ENCODE assay signal across 21 cellular contexts in the genomic region with DNA sequence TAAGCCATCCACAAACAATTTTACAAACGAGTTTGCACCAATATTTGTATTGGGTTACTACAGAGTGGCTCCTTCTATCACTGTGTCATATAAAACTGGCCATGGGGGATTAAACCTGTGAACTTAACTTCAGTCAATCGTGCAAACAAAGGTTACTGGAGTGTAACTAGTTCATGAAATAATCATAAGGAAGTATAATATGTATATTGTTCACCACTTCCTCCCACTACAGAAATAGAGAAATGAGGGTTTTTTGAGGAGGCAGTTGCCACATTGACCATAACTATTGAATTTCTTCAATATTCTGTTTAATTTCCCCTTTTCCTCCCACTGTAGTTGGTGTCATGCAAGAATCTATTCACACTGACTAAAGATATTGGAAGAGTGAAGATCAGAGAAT. TPM values are rescaled to one million over a fixed set of nuclear protein-coding genes. Genes with fewer than 3 reads are reported as not detected.
DNase-seq lines count a peak whose midpoint lies in the region; ATAC-seq, FAIRE-seq and TF ChIP-seq lines count a peak whose summit lies in the region.
"Had no signal": no experiment of that assay in that cellular context is flagged by ENCODE, and none has a peak within 500 bp of the region (broad histone marks: within the 10 kb centered on the region; RNA-seq: fewer than 3 reads in every experiment).

A gene with protein sequence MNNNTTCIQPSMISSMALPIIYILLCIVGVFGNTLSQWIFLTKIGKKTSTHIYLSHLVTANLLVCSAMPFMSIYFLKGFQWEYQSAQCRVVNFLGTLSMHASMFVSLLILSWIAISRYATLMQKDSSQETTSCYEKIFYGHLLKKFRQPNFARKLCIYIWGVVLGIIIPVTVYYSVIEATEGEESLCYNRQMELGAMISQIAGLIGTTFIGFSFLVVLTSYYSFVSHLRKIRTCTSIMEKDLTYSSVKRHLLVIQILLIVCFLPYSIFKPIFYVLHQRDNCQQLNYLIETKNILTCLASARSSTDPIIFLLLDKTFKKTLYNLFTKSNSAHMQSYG (plus strand): TSS at position 361 of the 400 bp plus-strand sequence. CDS start 2,846 bp downstream, outside the sequence.

- no peak for TF ChIP-seq POLR2A in GM12878 (IDR thresholded peaks at IDR 0.05; ENCODE audit: low read depth, low read length)

- in situ Hi-C loops in KBM-7 (cut with MboI; ENCODE audit: low pct_unique_long_range_greater_than_20kb, low sequenced_read_pairs): no loop called here
- in situ Hi-C loops in GM12878 (cut with MboI): no loop called here

- peaks cover 63% of the 10 kb centered on the region for H3K4me1 ChIP-seq in OCI-LY7 (ENCODE audit: insufficient read depth, low read length, poor library complexity, severe bottlenecking)
- peaks cover 28% of the 10 kb centered on the region for H3K4me1 ChIP-seq in GM12878 (ENCODE audit: control insufficient read depth, insufficient read depth, low read length)
- H3K4me1 ChIP-seq: gastrocnemius medialis, testis had no signal

- no peaks in the 10 kb centered on the region for H3K9me2 ChIP-seq in OCI-LY7 (ENCODE audit: insufficient read depth, low read length)

- H3K36me3 ChIP-seq in OCI-LY7 (ENCODE audit: insufficient read depth, low read length) (peaks cover 31% of the 10 kb centered on the region), GM12878 (ENCODE audit: control insufficient read depth in 2 of 2, insufficient read depth in 2 of 2, low read length in 1 of 2) (no peaks in the 10 kb centered on the region)
- H3K36me3 ChIP-seq: gastrocnemius medialis had no signal

- no peak within 1 kb of the TSS for H3K9ac ChIP-seq in GM12878 (ENCODE audit: control insufficient read depth, insufficient read depth, low read length)

- peak; percentile 75 for DNase-seq in KBM-7
- peak; percentile 64 for DNase-seq in OCI-LY7 (ENCODE audit: low spot score)
- no peak for DNase-seq in GM12878 (ENCODE audit: low read depth, low spot score)
- no peak for DNase-seq in stimulated activated naive CD8-positive, alpha-beta T cell treated with anti-CD3 and anti-CD28 coated beads, Interleukin-15, amount 100 ng/mL, for 72 hours
- DNase-seq in dermis blood vessel endothelial cell: no peak
- no peak for DNase-seq in coronary artery (ENCODE audit: low spot score)
- no peak for DNase-seq in activated CD4-positive, alpha-beta T cell treated with anti-CD3 and anti-CD28 coated beads, Interleukin-2, amount 50 U/mL, for 4 hours
- DNase-seq: activated CD4-positive, alpha-beta T cell treated with anti-CD3 and anti-CD28 coated beads for 1 hour; CD4-positive, alpha-beta T cell; gastrocnemius medialis; NCI-H1930; NCI-H510A treated with DMSO at 0.1 percent for 48 hours; testis had no signal

- CTCF ChIA-PET in OCI-LY7 (lab: Charles Lee; ENCODE audit: unreplicated experiment): no interaction called here
- CTCF ChIA-PET in GM12878 (lab: Yijun Ruan, JAX): interaction anchor here (1.4 to 1.7 kb wide), 3 partner anchors 11 to 143 kb away, joined by 3 to 8 read pairs (median 5); no protein-coding TSS in a partner anchor

- SMC1A ChIA-PET in GM12878 (lab: Charles Lee; ENCODE audit: uncharacterized antibody, unreplicated experiment): no interaction called here

- H3K27ac ChIP-seq in OCI-LY7 (ENCODE audit: low read depth, low read length, poor library complexity, severe bottlenecking): peak within 1 kb of the TSS; percentile 79
- 0 out of 2 replicates have a peak within 1 kb of the TSS, but pooled peaks have one; percentile 18 for H3K27ac ChIP-seq in GM12878 (ENCODE audit: control insufficient read depth, insufficient read depth)
- H3K27ac ChIP-seq in coronary artery: no peak within 1 kb of the TSS
- H3K27ac ChIP-seq: gastrocnemius medialis, testis had no signal

- H2AFZ ChIP-seq in OCI-LY7 (ENCODE audit: low read length) (no peak within 1 kb of the TSS), GM12878 (ENCODE audit: control insufficient read depth, low read depth, low read length) (no peak within 1 kb of the TSS)

- H3K79me2 ChIP-seq in OCI-LY7 (ENCODE audit: insufficient read depth, low read depth, low read length) (no peaks in the 10 kb centered on the region), GM12878 (ENCODE audit: control insufficient read depth, insufficient read depth, low read length) (no peaks in the 10 kb centered on the region)

- peaks cover 6% of the 10 kb centered on the region; the same call in 1 of the 2 replicates for H3K9me3 ChIP-seq in OCI-LY7 (ENCODE audit: low read length)
- H3K9me3 ChIP-seq in GM12878 (replicated peaks; ENCODE audit: control insufficient read depth, insufficient read depth, low read length): peaks cover 3% of the 10 kb centered on the region; the same call in 2 of the 3 replicates
- H3K9me3 ChIP-seq: gastrocnemius medialis, testis had no signal

- no peaks in the 10 kb centered on the region for H3K9me3 Mint-ChIP-seq in stimulated activated naive CD8-positive, alpha-beta T cell treated with anti-CD3 and anti-CD28 coated beads, Interleukin-15, amount 100 ng/mL, for 72 hours
- H3K9me3 Mint-ChIP-seq: CD4-positive, alpha-beta T cell had no signal

- H3K27me3 ChIP-seq in GM12878 (replicated peaks in 1 of 2; ENCODE audit: control insufficient read depth in 2 of 2, insufficient read depth in 2 of 2, low read length in 1 of 2): no peaks in the 10 kb centered on the region
- H3K27me3 ChIP-seq: gastrocnemius medialis, testis had no signal

- no peaks in the 10 kb centered on the region for H3K27me3 Mint-ChIP-seq in stimulated activated naive CD8-positive, alpha-beta T cell treated with anti-CD3 and anti-CD28 coated beads, Interleukin-15, amount 100 ng/mL, for 72 hours
- H3K27me3 Mint-ChIP-seq: CD4-positive, alpha-beta T cell had no signal

- peaks cover 42% of the 10 kb centered on the region for H3K4me1 Mint-ChIP-seq in stimulated activated naive CD8-positive, alpha-beta T cell treated with anti-CD3 and anti-CD28 coated beads, Interleukin-15, amount 100 ng/mL, for 72 hours

- BruUV-seq in OCI-LY7 (replicated peaks; lab: Mats Ljungman, UMichigan) (no TSS peak), GM12878 (replicated peaks; lab: Mats Ljungman, UMichigan) (no TSS peak)

- H3K4me3 ChIP-seq in OCI-LY7 (ENCODE audit: low read depth, low read length, poor library complexity, severe bottlenecking): peak within 1 kb of the TSS; percentile 44
- no peak within 1 kb of the TSS for H3K4me3 ChIP-seq in GM12878
- no peak within 1 kb of the TSS for H3K4me3 ChIP-seq in coronary artery
- H3K4me3 ChIP-seq: gastrocnemius medialis, testis had no signal

- no peak for TF ChIP-seq RAD21 in GM12878 (IDR thresholded peaks at IDR 0.05; ENCODE audit: insufficient read depth, low read depth, low read length)

- intact Hi-C loops in OCI-LY7 (cut with micrococcal nuclease; ENCODE audit: unreplicated experiment) (no loop called here), GM12878 (cut with micrococcal nuclease; ENCODE audit: unreplicated experiment) (loop anchor here (5.0 kb wide), 1 partner anchor 52 kb away; no protein-coding TSS in a partner anchor)

- H4K20me1 ChIP-seq in OCI-LY7 (ENCODE audit: insufficient read depth, low read length) (no peaks in the 10 kb centered on the region), GM12878 (ENCODE audit: control insufficient read depth, insufficient read depth) (no peaks in the 10 kb centered on the region)

- RAD21 ChIA-PET in GM12878 (lab: Charles Lee; ENCODE audit: unreplicated experiment): interaction anchor here (1.3 kb wide), 1 partner anchor 18 kb away, joined by 4 read pairs; no protein-coding TSS in a partner anchor

- H3K4me2 ChIP-seq in OCI-LY7 (ENCODE audit: low read length) (peak within 1 kb of the TSS; percentile 69), GM12878 (ENCODE audit: control insufficient read depth, insufficient read depth) (no peak within 1 kb of the TSS)

- POLR2A ChIA-PET in OCI-LY7 (lab: Charles Lee): interaction anchor here (1.0 to 1.5 kb wide), 2 partner anchors 12 to 18 kb away, joined by 3 read pairs; no protein-coding TSS in a partner anchor
- POLR2A ChIA-PET in GM12878 (lab: Charles Lee): no interaction called here

- peak within 1 kb of the TSS; percentile 31 to 49 for H3K4me3 Mint-ChIP-seq in stimulated activated naive CD8-positive, alpha-beta T cell treated with anti-CD3 and anti-CD28 coated beads, Interleukin-15, amount 100 ng/mL, for 72 hours
- H3K4me3 Mint-ChIP-seq: CD4-positive, alpha-beta T cell; neural crest cell; T-helper 1 cell treated with Interleukin-12 subunit alpha and Interleukin-12 subunit beta and Interleukin-4 antibody, amounts not matched to agents 30 μg/mL and 1 μg/mL, for 36 hours had no signal

- TF ChIP-seq CTCF in OCI-LY7 (conservative IDR thresholded peaks at IDR 0.05; ENCODE audit: low read length) (no peak), GM12878 (IDR thresholded peaks at IDR 0.05 in 2 of 3, conservative IDR thresholded peaks at IDR 0.05 in 1 of 3; ENCODE audit: control insufficient read depth in 2 of 3, extremely low read depth in 1 of 3, insufficient read depth in 1 of 3, low read depth in 3 of 3, low read length in 3 of 3) (no peak), coronary artery (IDR thresholded peaks at IDR 0.05) (no peak)

- no peak for TF ChIP-seq EP300 in GM12878 (IDR thresholded peaks at IDR 0.05; ENCODE audit: borderline replicate concordance in 1 of 2, control insufficient read depth in 1 of 2, low read depth in 2 of 2, low read length in 2 of 2)

- H3K27ac Mint-ChIP-seq in stimulated activated naive CD8-positive, alpha-beta T cell treated with anti-CD3 and anti-CD28 coated beads, Interleukin-15, amount 100 ng/mL, for 72 hours: no peak within 1 kb of the TSS
- H3K27ac Mint-ChIP-seq: CD4-positive, alpha-beta T cell had no signal

- no peak for FAIRE-seq in GM12878 (lab: Jason Lieb, UNC)
- FAIRE-seq: H54 had no signal

- WGBS in GM12878 (ENCODE audit: insufficient coverage, insufficient replicate concordance, low lambda C conversion rate, missing lambda C conversion rate): 0% methylated on average over 2 of the region's 2 CpGs

- ATAC-seq in GM12878: peak; percentile 51
- peak; percentile 29 for ATAC-seq in stimulated activated naive CD8-positive, alpha-beta T cell treated with anti-CD3 and anti-CD28 coated beads, Interleukin-15, amount 100 ng/mL, for 72 hours
- ATAC-seq: gastrocnemius medialis had no signal

RNA-seq across cellular contexts. Expression of the gene that starts here (rescaled TPM):
- not detected in 2 replicates for total RNA-seq in OCI-LY7 (2014; rRNA removed; shearing (Covaris generic))
- total RNA-seq in OCI-LY7 (2022) (0.20 and 0.53 TPM in 2 replicates), GM12878 (2014; rRNA removed) (0.60 and 0.68 TPM in 2 replicates), GM12878 (2014; rRNA removed; fragmentation: Illumina TruSeq; extraction: Trizol) (0.55 and 0.81 TPM in 2 replicates), GM12878 (2021) (0.13 and 0.28 TPM in 2 replicates), dermis blood vessel endothelial cell (not detected in 2 replicates)
- total RNA-seq in GM12878 (2013; cell fraction: nucleolus; rRNA removed): 0.25 TPM in 1 of 2 replicates, not detected in the other
- polyA plus RNA-seq in GM12878 (2011; ENCODE audit: low read depth): 0.13 TPM
- polyA plus RNA-seq in GM12878 (2011; rRNA removed) (1.7 and 2.3 TPM in 2 replicates), GM12878 (2014; fragmentation: Illumina TruSeq; extraction: Trizol) (0.57 and 0.65 TPM in 2 replicates), GM12878 (2014; fragmentation: Nextera tagmentation; extraction: Ambion mirVana) (1 to 10 TPM in 1 of 2 experiments, under 1 TPM in 1; 0.47 to 1.1 TPM), GM12878 (2014; rRNA removed) (0.23 and 0.46 TPM in 2 replicates), GM12878 (2016; fragmentation: Nextera tagmentation; extraction: Ambion mirVana) (under 1 TPM; 0.26 to 0.42 TPM)
- polyA plus RNA-seq in GM12878 (2011; cell fraction: cytosol; rRNA removed): 0.59 and 0.67 TPM in 2 replicates
- polyA plus RNA-seq in GM12878 (2011; cell fraction: nucleus; rRNA removed): 0.25 and 0.28 TPM in 2 replicates
- polyA plus RNA-seq in GM12878 (2012): 0.28 and 0.35 TPM in 2 replicates
- polyA minus RNA-seq in GM12878 (2011; rRNA and poly(A)+ RNA removed): 0.72 and 1.3 TPM in 2 replicates
- polyA minus RNA-seq in GM12878 (2011; cell fraction: cytosol; rRNA and poly(A)+ RNA removed): 0.67 and 0.73 TPM in 2 replicates
- polyA minus RNA-seq in GM12878 (2011; cell fraction: nucleus; rRNA and poly(A)+ RNA removed): 0.24 and 1.1 TPM in 2 replicates
- total RNA-seq: CD4-positive, alpha-beta T cell; chondrocyte; Daoy; gastrocnemius medialis; lung microvascular endothelial cell; neural crest cell; renal cortical epithelial cell; RPMI7951 had no signal

Comparison
In these comparisons a context has a peak if more than half of its experiments do, and no peak if none do; other contexts are left out.
1. Peak in DNase-seq, H3K4me3 ChIP-seq, H3K27ac ChIP-seq and H3K4me2 ChIP-seq in OCI-LY7; RNA of the gene not detected or under 1 TPM.